8 cellular contexts compared by ENCODE assay signal in genomic region chr12:62210422-62210821, GRCh38. TPM values are rescaled to one million over a fixed set of nuclear protein-coding genes. Genes with fewer than 3 reads are reported as not detected.
A peak's percentile ranks its signal among the peaks of the same experiment; 100 is the strongest.
DNase-seq lines count a peak whose midpoint lies in the region; ATAC-seq, FAIRE-seq and TF ChIP-seq lines count a peak whose summit lies in the region.

No MANE protein-coding gene starts in this region.

- intact Hi-C loops in activated CD4-positive, alpha-beta T cell treated with anti-CD3 and anti-CD28 coated beads, Interleukin-2, amount 10 ng/mL, durations not matched to agents 24 days and 14 days (cut with micrococcal nuclease) = no loop called here
- intact Hi-C loops in esophagus squamous epithelium (cut with DNase I) = no loop called here
- intact Hi-C loops in pancreas (cut with DNase I) = no loop called here

- H3K9me3 ChIP-seq in esophagus squamous epithelium (no peaks in the 10 kb centered on the region), pancreas (no peaks in the 10 kb centered on the region)

- H3K27ac ChIP-seq in esophagus squamous epithelium = no peak overlapping the region
- H3K27ac ChIP-seq in pancreas = no peak overlapping the region

- ATAC-seq in GM21526 (IDR thresholded peaks at IDR 0.05; ENCODE audit: low FRiP score, unreplicated experiment) (peak; percentile 70), pancreas (peak in 3 of 4 donors; percentile 50 to 68 (median 59)), HG03039 (IDR thresholded peaks at IDR 0.05; ENCODE audit: unreplicated experiment) (no peak)

- H3K36me3 ChIP-seq in esophagus squamous epithelium (no peaks in the 10 kb centered on the region), pancreas (no peaks in the 10 kb centered on the region)

- DNase-seq in NCI-H2081 (lab: John Stamatoyannopoulos, UW) (peak; percentile 5 to 35), NCI-H2081 treated with DMSO at 0.1 percent for 48 hours (lab: John Stamatoyannopoulos, UW) (no peak), esophagus squamous epithelium (lab: John Stamatoyannopoulos, UW) (no peak), pancreas (peak in 2 of 6 donors; percentile 19 to 58)
- DNase-seq in activated CD4-positive, alpha-beta T cell treated with anti-CD3 and anti-CD28 coated beads, Interleukin-2, amount 10 ng/mL, durations not matched to agents 24 days and 14 days = peak; percentile 81

- H3K4me1 Mint-ChIP-seq in activated CD4-positive, alpha-beta T cell treated with anti-CD3 and anti-CD28 coated beads, Interleukin-2, amount 10 ng/mL, durations not matched to agents 24 days and 14 days = peaks cover 12% of the 10 kb centered on the region

- no peak overlapping the region for H3K4me3 ChIP-seq in esophagus squamous epithelium
- H3K4me3 ChIP-seq in pancreas = no peak overlapping the region

- FAIRE-seq in pancreas (lab: Jason Lieb, UNC) = peak; percentile 78

- H3K4me1 ChIP-seq in esophagus squamous epithelium = peaks cover 0 to 7% (median 0%) of the 10 kb centered on the region in 3 donors
- H3K4me1 ChIP-seq in pancreas = peaks cover 0 to 3% (median 0%) of the 10 kb centered on the region in 3 donors

- no peaks in the 10 kb centered on the region for H3K9me3 Mint-ChIP-seq in activated CD4-positive, alpha-beta T cell treated with anti-CD3 and anti-CD28 coated beads, Interleukin-2, amount 10 ng/mL, durations not matched to agents 24 days and 14 days

- no peak for TF ChIP-seq POLR2A in esophagus squamous epithelium (IDR thresholded peaks at IDR 0.05)

- no peaks in the 10 kb centered on the region for H3K36me3 Mint-ChIP-seq in activated CD4-positive, alpha-beta T cell treated with anti-CD3 and anti-CD28 coated beads, Interleukin-2, amount 10 ng/mL, durations not matched to agents 24 days and 14 days (ENCODE audit: low read depth)

- no peak overlapping the region for H3K4me3 Mint-ChIP-seq in activated CD4-positive, alpha-beta T cell treated with anti-CD3 and anti-CD28 coated beads, Interleukin-2, amount 10 ng/mL, durations not matched to agents 24 days and 14 days

- no peaks in the 10 kb centered on the region for H3K27me3 ChIP-seq in esophagus squamous epithelium
- H3K27me3 ChIP-seq in pancreas = no peaks in the 10 kb centered on the region

- H3K27me3 Mint-ChIP-seq in activated CD4-positive, alpha-beta T cell treated with anti-CD3 and anti-CD28 coated beads, Interleukin-2, amount 10 ng/mL, durations not matched to agents 24 days and 14 days = peaks cover 6% of the 10 kb centered on the region

- whole genome bisulfite sequencing in esophagus squamous epithelium, 2 donors = 29% methylated on average over 7 of the region's 7 CpGs
- 27 to 28% methylated on average over 7 of the region's 7 CpGs for WGBS in pancreas, 2 donors

- TF ChIP-seq CTCF in LNCAP (IDR thresholded peaks at IDR 0.05) = peak; percentile 93
- peak; percentile 24 to 86 (median 67) for TF ChIP-seq CTCF in esophagus squamous epithelium (IDR thresholded peaks at IDR 0.05)
- TF ChIP-seq CTCF in pancreas (IDR thresholded peaks at IDR 0.05) = peak; percentile 48 to 79 (median 68)

- H3K27ac Mint-ChIP-seq in activated CD4-positive, alpha-beta T cell treated with anti-CD3 and anti-CD28 coated beads, Interleukin-2, amount 10 ng/mL, durations not matched to agents 24 days and 14 days = no peak overlapping the region

RNA-seq across cellular contexts. Expression of gene USP15, which starts 49.8 kb away (rescaled TPM):
- total RNA-seq in activated CD4-positive, alpha-beta T cell treated with anti-CD3 and anti-CD28 coated beads, Interleukin-2, amount 10 ng/mL, durations not matched to agents 24 days and 14 days = 102 and 112 TPM in 2 replicates
- total RNA-seq in esophagus squamous epithelium = 10 to 100 TPM; 26.4 to 72.0 (median 63.8) TPM
- total RNA-seq in pancreas = 10 to 100 TPM; 16.7 to 31.6 (median 24.7) TPM
- polyA plus RNA-seq in pancreas = 10 to 100 TPM; 42.3 to 43.0 TPM

Comparison
In these comparisons a context has a peak if more than half of its experiments do, and no peak if none do; other contexts are left out.
1. DNase-seq: peak in NCI-H2081 (2 of 2) and activated CD4-positive, alpha-beta T cell treated with anti-CD3 and anti-CD28 coated beads, Interleukin-2, amount 10 ng/mL, durations not matched to agents 24 days and 14 days (single experiment); none in NCI-H2081 treated with DMSO at 0.1 percent for 48 hours (single experiment) and esophagus squamous epithelium (single experiment).
2. Peak in every context shown above with its lines, with median percentiles within 50 percentile points of each other: CTCF ChIP-seq.